In genomic region chr9:105656131-105656921, GRCh38 we compare ENCODE assay signal across 1 cellular context.
TF ChIP-seq lines count a peak whose summit lies in the region.

No MANE protein-coding gene starts in this region.

TF ChIP-seq in H1, 55 proteins besides CTCF, POLR2A, EP300 and RAD21 (continued from another document):
- TF ChIP-seq SUZ12 (IDR thresholded peaks at IDR 0.05; ENCODE audit: low read length), result peak; percentile 86
- TF ChIP-seq RBBP5 (IDR thresholded peaks at IDR 0.05; ENCODE audit: borderline replicate concordance, low read depth, low read length), result peak; percentile 76; the same call in 1 of the 2 replicates
- peak; percentile 95 for TF ChIP-seq KDM4A (IDR thresholded peaks at IDR 0.05; ENCODE audit: low read depth, low read length, severe bottlenecking)
- peak; percentile 96 for TF ChIP-seq E2F6 (IDR thresholded peaks at IDR 0.05)
